33 cellular contexts compared by ENCODE assay signal in genomic region chr5:115666023-115666422, GRCh38.
"Had no signal": no experiment of that assay in that cellular context is flagged by ENCODE, and none has a peak within 500 bp of the region (broad histone marks: within the 10 kb centered on the region; RNA-seq: fewer than 3 reads in every experiment).

No MANE protein-coding gene starts in this region.

- H3K27me3 ChIP-seq: sigmoid colon, tibial artery had no signal

- H3K4me1 ChIP-seq: parathyroid adenoma, psoas muscle had no signal

- H3K9me3 ChIP-seq: psoas muscle had no signal

- H3K79me2 ChIP-seq: parathyroid adenoma had no signal

- H3K4me3 Mint-ChIP-seq: activated CD4-positive, alpha-beta memory T cell treated with anti-CD3 and anti-CD28 coated beads, Interleukin-2, amount 10 ng/mL, durations not matched to agents 7 days and 5 days; activated CD4-positive, alpha-beta T cell treated with anti-CD3 and anti-CD28 coated beads, Interleukin-2, amount 10 ng/mL, durations not matched to agents 7 days and 5 days; activated T-cell treated with anti-CD3 and anti-CD28 coated beads, Interleukin-2, amount 50 U/mL, for 24 hours; central memory CD8-positive, alpha-beta T cell; memory B cell; naive thymus-derived CD4-positive, alpha-beta T cell; stimulated activated memory B cell treated with anti-CD40 and anti-IgM and Interleukin-4, amounts not matched to agents 10 μg/mL and 1 μg/mL and 100 μg/mL, for 72 hours; stimulated activated naive CD8-positive, alpha-beta T cell treated with anti-CD3 and anti-CD28 coated beads, Interleukin-15, amount 100 ng/mL, for 72 hours; T-helper 1 cell treated with Interleukin-12 subunit alpha and Interleukin-12 subunit beta and Interleukin-4 antibody, amounts not matched to agents 30 μg/mL and 1 μg/mL, for 36 hours; WTC11 had no signal

- DNase-seq: activated CD4-positive, alpha-beta memory T cell treated with anti-CD3 and anti-CD28 coated beads, Interleukin-2, amount 10 ng/mL, durations not matched to agents 7 days and 5 days; activated CD4-positive, alpha-beta T cell treated with anti-CD3 and anti-CD28 coated beads for 1 hour; activated CD4-positive, alpha-beta T cell treated with anti-CD3 and anti-CD28 coated beads, Interleukin-2, amount 10 ng/mL, durations not matched to agents 7 days and 5 days; activated CD8-positive, alpha-beta memory T cell treated with anti-CD3 and anti-CD28 coated beads, Interleukin-2, amount 50 U/mL, for 48 hours; activated gamma-delta T cell; activated naive CD4-positive, alpha-beta T cell treated with anti-CD3 and anti-CD28 coated beads, Interleukin-2, amount 50 U/mL, for 16 hours; activated T-cell treated with anti-CD3 and anti-CD28 coated beads, Interleukin-2, amount 50 U/mL, for 24 hours; amniotic stem cell; dermis blood vessel endothelial cell; effector CD4-positive, alpha-beta T cell; erythroblast; foreskin melanocyte; glutamatergic neuron; kidney; left colon; midbrain; naive thymus-derived CD4-positive, alpha-beta T cell; nucleus accumbens; psoas muscle; sigmoid colon; small intestine; stimulated activated CD4-positive, alpha-beta T cell treated with anti-CD3 and anti-CD28 coated beads, Interleukin-1b, Interleukin-23, amount 100 ng/mL, for 48 hours; stimulated activated CD4-positive, alpha-beta T cell treated with anti-CD3 and anti-CD28 coated beads, Interleukin-4, amount 100 ng/mL, for 4 hours; stimulated activated CD8-positive, alpha-beta memory T cell treated with anti-CD3 and anti-CD28 coated beads, Interleukin-4, amount 100 ng/mL, for 48 hours; stimulated activated naive CD8-positive, alpha-beta T cell treated with anti-CD3 and anti-CD28 coated beads, Interleukin-15, amount 100 ng/mL, for 72 hours; T1000; tibial artery had no signal

- H2AFZ ChIP-seq: parathyroid adenoma had no signal

- H3K4me1 Mint-ChIP-seq: activated CD4-positive, alpha-beta memory T cell treated with anti-CD3 and anti-CD28 coated beads, Interleukin-2, amount 10 ng/mL, durations not matched to agents 7 days and 5 days; activated CD4-positive, alpha-beta T cell treated with anti-CD3 and anti-CD28 coated beads, Interleukin-2, amount 10 ng/mL, durations not matched to agents 7 days and 5 days; central memory CD8-positive, alpha-beta T cell; memory B cell; stimulated activated memory B cell treated with anti-CD40 and anti-IgM and Interleukin-4, amounts not matched to agents 10 μg/mL and 1 μg/mL and 100 μg/mL, for 72 hours; stimulated activated naive CD8-positive, alpha-beta T cell treated with anti-CD3 and anti-CD28 coated beads, Interleukin-15, amount 100 ng/mL, for 72 hours had no signal

- H3K36me3 ChIP-seq: sigmoid colon, tibial artery had no signal

- H3K27ac Mint-ChIP-seq: activated CD4-positive, alpha-beta memory T cell treated with anti-CD3 and anti-CD28 coated beads, Interleukin-2, amount 10 ng/mL, durations not matched to agents 7 days and 5 days; activated CD4-positive, alpha-beta T cell treated with anti-CD3 and anti-CD28 coated beads, Interleukin-2, amount 10 ng/mL, durations not matched to agents 7 days and 5 days; activated T-cell treated with anti-CD3 and anti-CD28 coated beads, Interleukin-2, amount 50 U/mL, for 24 hours; memory B cell; naive thymus-derived CD4-positive, alpha-beta T cell; stimulated activated memory B cell treated with anti-CD40 and anti-IgM and Interleukin-4, amounts not matched to agents 10 μg/mL and 1 μg/mL and 100 μg/mL, for 72 hours; T-helper 1 cell treated with Interleukin-12 subunit alpha and Interleukin-12 subunit beta and Interleukin-4 antibody, amounts not matched to agents 30 μg/mL and 1 μg/mL, for 36 hours; WTC11 had no signal

- H3K4me3 ChIP-seq: psoas muscle, sigmoid colon, tibial artery had no signal

- H3K9ac ChIP-seq: parathyroid adenoma had no signal

- H3K27ac ChIP-seq: parathyroid adenoma, psoas muscle, sigmoid colon, tibial artery had no signal
